ENCODE assay signal across 2 cellular contexts in genomic region chr21:45639206-45640000, GRCh38.
A peak's percentile ranks its signal among the peaks of the same experiment; 100 is the strongest.
TF ChIP-seq lines count a peak whose summit lies in the region.

No MANE protein-coding gene starts in this region.

TF ChIP-seq in SK-N-SH, 30 proteins besides CTCF, POLR2A, EP300 and RAD21 (continued from another document):
- TF ChIP-seq MXI1 (IDR thresholded peaks at IDR 0.05; ENCODE audit: low read depth, low read length) (peak; percentile 72; the same call in 1 of the 2 replicates), TEAD4 (IDR thresholded peaks at IDR 0.05; ENCODE audit: borderline replicate concordance, insufficient read depth) (no peak)

TF ChIP-seq in SK-N-SH treated with all-trans-retinoic acid at 6 μM for 48 hours, 23 proteins besides CTCF, POLR2A, EP300 and RAD21 (continued from another document):
- TF ChIP-seq CSRNP3 (CRISPR knock-in tag; IDR thresholded peaks at IDR 0.05) (no peak), RARB (CRISPR knock-in tag; IDR thresholded peaks at IDR 0.05) (no peak), TCF4 (CRISPR knock-in tag; IDR thresholded peaks at IDR 0.05; ENCODE audit: borderline replicate concordance) (no peak)
